Comparison of ENCODE assay signal across 17 cellular contexts in the genomic region with DNA sequence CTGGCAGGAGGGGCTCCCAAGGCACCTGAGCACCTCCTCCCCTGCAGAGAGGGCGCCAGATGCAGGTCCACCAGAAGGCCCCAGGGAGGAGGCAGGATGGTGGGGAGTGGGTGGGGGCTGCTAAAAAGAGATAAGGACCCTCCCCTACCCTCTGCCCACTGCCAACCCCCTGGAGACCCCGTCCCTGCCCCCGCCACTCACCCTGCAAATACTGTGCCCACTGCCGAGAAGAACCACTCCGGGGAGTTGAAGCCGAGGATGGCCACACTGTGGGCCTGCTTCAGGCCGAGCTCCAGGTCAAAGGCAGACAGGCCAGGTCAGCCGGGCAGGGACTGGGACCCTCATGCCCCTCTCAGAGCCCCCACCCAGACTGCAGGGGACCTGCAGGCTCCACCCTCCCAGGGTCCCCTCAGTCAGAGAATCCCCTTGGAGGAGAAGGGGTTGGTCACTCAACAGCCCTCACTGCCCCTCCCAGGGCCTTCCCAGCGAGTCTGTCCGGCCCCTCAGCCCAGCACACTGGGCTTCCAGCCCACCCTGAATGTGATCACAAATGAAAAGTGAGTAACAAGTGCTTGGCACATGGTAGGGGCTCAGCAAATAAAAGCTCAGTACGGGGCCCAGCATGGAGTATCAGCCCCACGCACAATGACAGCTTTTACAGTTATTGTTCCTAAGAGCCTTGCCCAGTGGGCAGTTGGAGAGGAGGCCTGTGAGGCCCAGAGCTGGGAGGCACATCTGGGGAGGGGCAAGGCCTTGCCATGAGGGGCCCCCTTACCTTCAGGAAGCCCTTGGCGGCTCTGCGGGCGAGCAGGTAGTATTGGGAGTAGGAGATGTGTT. TPM values are rescaled to one million over a fixed set of nuclear protein-coding genes. Genes with fewer than 3 reads are reported as not detected.
"Had no signal": no experiment of that assay in that cellular context is flagged by ENCODE, and none has a peak within 500 bp of the region (broad histone marks: within the 10 kb centered on the region; RNA-seq: fewer than 3 reads in every experiment).

No MANE protein-coding gene starts in this region.

- H3K36me3 ChIP-seq: esophagus squamous epithelium, pancreas, upper lobe of left lung had no signal

- H3K27ac ChIP-seq: esophagus squamous epithelium, pancreas, upper lobe of left lung had no signal

- H3K4me1 ChIP-seq: esophagus squamous epithelium, pancreas, upper lobe of left lung had no signal

- H3K9me3 ChIP-seq: pancreas, upper lobe of left lung had no signal

- H3K4me3 Mint-ChIP-seq: activated B cell treated with CpG ODN at 0.5 μM for 24 hours; activated naive CD4-positive, alpha-beta T cell treated with anti-CD3 and anti-CD28 coated beads, Interleukin-2, amount 10 ng/mL, durations not matched to agents 7 days and 5 days; mesothelial cell of epicardium; neural crest cell had no signal

- H3K9me3 Mint-ChIP-seq: activated naive CD4-positive, alpha-beta T cell treated with anti-CD3 and anti-CD28 coated beads, Interleukin-2, amount 10 ng/mL, durations not matched to agents 7 days and 5 days had no signal

- H3K27ac Mint-ChIP-seq: activated B cell treated with CpG ODN at 0.5 μM for 24 hours; activated naive CD4-positive, alpha-beta T cell treated with anti-CD3 and anti-CD28 coated beads, Interleukin-2, amount 10 ng/mL, durations not matched to agents 7 days and 5 days; mesothelial cell of epicardium had no signal

- H3K4me3 ChIP-seq: esophagus squamous epithelium, pancreas, upper lobe of left lung had no signal

- DNase-seq: activated B cell treated with CpG ODN at 0.5 μM for 24 hours; activated CD4-positive, alpha-beta T cell treated with anti-CD3 and anti-CD28 coated beads, Interleukin-2, amount 50 U/mL, for 1 hour; activated naive CD4-positive, alpha-beta T cell treated with anti-CD3 and anti-CD28 coated beads, Interleukin-2, amount 10 ng/mL, durations not matched to agents 7 days and 5 days; activated T-cell treated with anti-CD3 and anti-CD28 coated beads for 4 hours; esophagus squamous epithelium; hippocampal formation; kidney; stimulated activated CD4-positive, alpha-beta T cell treated with anti-CD3 and anti-CD28 coated beads, Interleukin-2, amount 100 ng/mL, for 48 hours; stimulated activated naive CD4-positive, alpha-beta T cell; SW 1271 had no signal

- ATAC-seq: pancreas had no signal

- FAIRE-seq: colon, kidney, pancreas had no signal

- H3K4me1 Mint-ChIP-seq: activated B cell treated with CpG ODN at 0.5 μM for 24 hours; activated naive CD4-positive, alpha-beta T cell treated with anti-CD3 and anti-CD28 coated beads, Interleukin-2, amount 10 ng/mL, durations not matched to agents 7 days and 5 days; mesothelial cell of epicardium; neural crest cell had no signal

- H3K27me3 Mint-ChIP-seq: activated B cell treated with CpG ODN at 0.5 μM for 24 hours had no signal

- H3K36me3 Mint-ChIP-seq: activated naive CD4-positive, alpha-beta T cell treated with anti-CD3 and anti-CD28 coated beads, Interleukin-2, amount 10 ng/mL, durations not matched to agents 7 days and 5 days; mesothelial cell of epicardium had no signal

- H3K27me3 ChIP-seq: esophagus squamous epithelium, pancreas, upper lobe of left lung had no signal

RNA-seq across cellular contexts. Expression of gene ACSBG1, which starts 40.4 kb away (rescaled TPM):
- total RNA-seq: activated CD8-positive, alpha-beta memory T cell treated with anti-CD3 and anti-CD28 coated beads for 36 hours; T-helper 2 cell treated with Interferon-gamma antibody and Interleukin-4, amounts not matched to agents 100 ng/mL and 5 ng/mL, for 36 hours had no signal
